In the genomic region with DNA sequence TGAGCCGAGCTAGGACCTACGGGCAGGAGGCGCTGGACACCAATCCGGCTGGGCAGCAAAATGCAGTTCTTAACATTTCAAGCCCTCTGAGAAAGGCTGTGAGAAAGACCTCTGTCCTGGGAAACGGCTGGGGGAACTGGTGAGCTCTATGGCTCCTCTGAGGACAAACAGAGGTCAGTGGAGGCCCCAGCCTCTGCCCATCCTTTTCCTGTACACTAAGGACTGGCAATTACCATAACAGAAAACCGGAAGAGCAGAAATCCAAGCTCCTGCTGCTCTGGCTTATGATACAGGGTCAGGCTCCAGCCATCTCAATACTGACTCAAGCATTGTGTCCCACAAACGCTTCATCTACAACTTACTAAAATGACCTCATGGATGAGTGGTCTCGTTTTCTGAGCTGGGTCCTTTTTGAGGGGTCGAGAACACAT, we compare ENCODE assay signal across 11 cellular contexts. TPM values are rescaled to one million over a fixed set of nuclear protein-coding genes. Genes with fewer than 3 reads are reported as not detected.
DNase-seq lines count a peak whose midpoint lies in the region; ATAC-seq, FAIRE-seq and TF ChIP-seq lines count a peak whose summit lies in the region.
"Had no signal": no experiment of that assay in that cellular context is flagged by ENCODE, and none has a peak within 500 bp of the region (broad histone marks: within the 10 kb centered on the region; RNA-seq: fewer than 3 reads in every experiment).

No MANE protein-coding gene starts in this region.

- ATAC-seq in HCT116 (no peak), WTC11 (no peak)
- ATAC-seq: left lobe of liver had no signal

- H3K9me3 Mint-ChIP-seq in WTC11, result no peaks in the 10 kb centered on the region

- H2BK120ac ChIP-seq in mesendoderm (ENCODE audit: low read depth, low read length), result peak overlapping the region; percentile 86

- H3K27ac ChIP-seq in C4-2B, result peak overlapping the region; percentile 22
- no peak overlapping the region for H3K27ac ChIP-seq in HCT116 (ENCODE audit: low read depth, low read length)
- H3K27ac ChIP-seq in mesendoderm (ENCODE audit: low read depth, low read length), result peak overlapping the region; percentile 80
- H3K27ac ChIP-seq: sigmoid colon had no signal

- no peaks in the 10 kb centered on the region for H3K9me2 ChIP-seq in HCT116 (ENCODE audit: insufficient read depth)

- intact Hi-C loops in HCT116 (cut with micrococcal nuclease), result no loop called here

- POLR2A ChIA-PET in HCT116 (lab: Charles Lee) (no interaction called here), WTC11 (lab: Charles Lee) (no interaction called here)

- H3K4me3 ChIP-seq in HCT116 (replicated peaks in 1 of 2; ENCODE audit: low read depth in 1 of 2, low read length in 2 of 2), result no peak overlapping the region
- no peak overlapping the region for H3K4me3 ChIP-seq in mesendoderm (ENCODE audit: low read length)
- H3K4me3 ChIP-seq: sigmoid colon had no signal

- H4K5ac ChIP-seq in mesendoderm (ENCODE audit: low read length), result no peak overlapping the region

- no peak overlapping the region for H3K23ac ChIP-seq in mesendoderm (ENCODE audit: low read length)

- no peaks in the 10 kb centered on the region for H3K27me3 Mint-ChIP-seq in WTC11 (ENCODE audit: low read depth)

- peak overlapping the region; percentile 100 for H3K27ac Mint-ChIP-seq in WTC11

- CTCF ChIA-PET in HCT116 (lab: Charles Lee) (no interaction called here), WTC11 (lab: Charles Lee) (interaction anchor here (0.7 to 3.5 kb wide), 7 partner anchors 15 to 141 kb away, joined by 3 to 22 read pairs (median 4); no protein-coding TSS in a partner anchor)

- H3K79me1 ChIP-seq in mesendoderm (ENCODE audit: low read length), result no peaks in the 10 kb centered on the region

- WGBS in mesendoderm (ENCODE audit: extremely low coverage, insufficient coverage, low lambda C conversion rate), result no CpG with 5 or more reads among the region's 9 CpGs

- no peak for FAIRE-seq in GM12892 (lab: Jason Lieb, UNC)

- H2BK5ac ChIP-seq in mesendoderm (ENCODE audit: low read length), result no peak overlapping the region

- peak overlapping the region; percentile 88 for H3K4me3 Mint-ChIP-seq in WTC11

- no peaks in the 10 kb centered on the region for H4K20me1 ChIP-seq in HCT116 (ENCODE audit: insufficient read depth)

- TF ChIP-seq POLR2A in HCT116 (IDR thresholded peaks at IDR 0.05; ENCODE audit: borderline replicate concordance, extremely low read depth, insufficient read depth, insufficient read length), result no peak
- no peak for TF ChIP-seq POLR2A in GM12892 (IDR thresholded peaks at IDR 0.05; ENCODE audit: low read depth, low read length)

- H3K9ac ChIP-seq in HCT116 (ENCODE audit: low read length), result no peak overlapping the region
- peak overlapping the region; percentile 81 for H3K9ac ChIP-seq in mesendoderm (ENCODE audit: low read length)

- no peaks in the 10 kb centered on the region for H3K9me3 ChIP-seq in HCT116 (ENCODE audit: control insufficient read depth in 1 of 2, insufficient read depth in 1 of 2, low read depth in 1 of 2, low read length in 2 of 2)
- H3K9me3 ChIP-seq: sigmoid colon had no signal

- peaks cover 52% of the 10 kb centered on the region for H3K4me1 Mint-ChIP-seq in WTC11

- H2AFZ ChIP-seq in HCT116 (ENCODE audit: low read depth, low read length, poor library complexity, severe bottlenecking), result no peak overlapping the region

- DNase-seq in HCT116 (ENCODE audit: low read depth, low spot score) (no peak), WTC11 (ENCODE audit: low spot score) (no peak), mesendoderm (no peak), Kasumi-1 (lab: John Stamatoyannopoulos, UW) (no peak), dedifferentiated amniotic fluid mesenchymal stem cell (ENCODE audit: extremely low spot score) (no peak), GM12892 (ENCODE audit: insufficient read length) (no peak)
- no peak for DNase-seq in activated CD8-positive, alpha-beta memory T cell treated with anti-CD3 and anti-CD28 coated beads, Interleukin-2, amount 50 U/mL, for 48 hours
- DNase-seq: activated CD8-positive, alpha-beta memory T cell treated with anti-CD3 and anti-CD28 coated beads, Interleukin-2, amount 50 U/mL, for 4 hours; sigmoid colon had no signal

- TF ChIP-seq RAD21 in HCT116 (IDR thresholded peaks at IDR 0.05; ENCODE audit: low read depth), result no peak

- H3K79me2 ChIP-seq in HCT116 (ENCODE audit: insufficient read depth, low read length), result no peaks in the 10 kb centered on the region
- peaks cover 4% of the 10 kb centered on the region for H3K79me2 ChIP-seq in mesendoderm (ENCODE audit: control insufficient read depth, insufficient read depth, low read length)

- TSS peak; percentile 55 for BruUV-seq in HCT116 (replicated peaks; lab: Mats Ljungman, UMichigan)

- RAD21 ChIA-PET in HCT116 (lab: Charles Lee; ENCODE audit: low non-redundant PET in 1 of 2, low total read pairs in 2 of 2, uncharacterized antibody in 2 of 2, unreplicated experiment in 2 of 2), result no interaction called here

- H3K4me1 ChIP-seq in HCT116 (ENCODE audit: control insufficient read depth in 1 of 2, insufficient read depth in 2 of 2, low read length in 2 of 2) (peaks cover 0 to 3% of the 10 kb centered on the region in 2 experiments; a peak in 1 of 4 replicates), mesendoderm (ENCODE audit: control insufficient read depth, low read depth, low read length) (peaks cover 4% of the 10 kb centered on the region)

- no peaks in the 10 kb centered on the region for H3K27me3 ChIP-seq in HCT116 (ENCODE audit: insufficient read depth, low read length)
- H3K27me3 ChIP-seq in mesendoderm (ENCODE audit: insufficient read depth, low read length, poor library complexity), result no peaks in the 10 kb centered on the region

- H3K4ac ChIP-seq in mesendoderm (ENCODE audit: low read depth, low read length), result peak overlapping the region; percentile 62

- H3K36me3 ChIP-seq in HCT116 (ENCODE audit: control insufficient read depth in 1 of 2, insufficient read depth in 2 of 2, low read length in 2 of 2), result peaks cover 0 to 11% of the 10 kb centered on the region in 2 experiments; a peak in 2 of 4 replicates
- no peaks in the 10 kb centered on the region for H3K36me3 ChIP-seq in mesendoderm (ENCODE audit: control insufficient read depth, insufficient read depth, low read length)
- H3K36me3 ChIP-seq: sigmoid colon had no signal

- H3K4me2 ChIP-seq in HCT116 (ENCODE audit: low read length) (no peak overlapping the region), mesendoderm (ENCODE audit: low read length) (peak overlapping the region; percentile 55)

- no peak overlapping the region for H2BK15ac ChIP-seq in mesendoderm (replicated peaks; ENCODE audit: low read depth)

- TF ChIP-seq CTCF in C4-2B (conservative IDR thresholded peaks at IDR 0.05) (no peak), HCT116 (IDR thresholded peaks at IDR 0.05 in 2 of 3, conservative IDR thresholded peaks at IDR 0.05 in 1 of 3; ENCODE audit: borderline replicate concordance in 1 of 3, insufficient read depth in 1 of 3, low read depth in 2 of 3, low read length in 2 of 3) (no peak), WTC11 (IDR thresholded peaks at IDR 0.05) (no peak)

- peak overlapping the region; percentile 69 for H3K56ac ChIP-seq in mesendoderm (ENCODE audit: low read length)

- H3K18ac ChIP-seq in mesendoderm (ENCODE audit: low read length), result peak overlapping the region; percentile 11

- peaks cover 42% of the 10 kb centered on the region for H3K36me3 Mint-ChIP-seq in WTC11

- no peak overlapping the region for H4K8ac ChIP-seq in mesendoderm (ENCODE audit: low read depth, low read length)

- no peak overlapping the region for H2AK5ac ChIP-seq in mesendoderm (ENCODE audit: low read length)

TF ChIP-seq in HCT116, 20 proteins besides CTCF, POLR2A, EP300 and RAD21 (continues in another document):
- TF ChIP-seq, protein P1, sequence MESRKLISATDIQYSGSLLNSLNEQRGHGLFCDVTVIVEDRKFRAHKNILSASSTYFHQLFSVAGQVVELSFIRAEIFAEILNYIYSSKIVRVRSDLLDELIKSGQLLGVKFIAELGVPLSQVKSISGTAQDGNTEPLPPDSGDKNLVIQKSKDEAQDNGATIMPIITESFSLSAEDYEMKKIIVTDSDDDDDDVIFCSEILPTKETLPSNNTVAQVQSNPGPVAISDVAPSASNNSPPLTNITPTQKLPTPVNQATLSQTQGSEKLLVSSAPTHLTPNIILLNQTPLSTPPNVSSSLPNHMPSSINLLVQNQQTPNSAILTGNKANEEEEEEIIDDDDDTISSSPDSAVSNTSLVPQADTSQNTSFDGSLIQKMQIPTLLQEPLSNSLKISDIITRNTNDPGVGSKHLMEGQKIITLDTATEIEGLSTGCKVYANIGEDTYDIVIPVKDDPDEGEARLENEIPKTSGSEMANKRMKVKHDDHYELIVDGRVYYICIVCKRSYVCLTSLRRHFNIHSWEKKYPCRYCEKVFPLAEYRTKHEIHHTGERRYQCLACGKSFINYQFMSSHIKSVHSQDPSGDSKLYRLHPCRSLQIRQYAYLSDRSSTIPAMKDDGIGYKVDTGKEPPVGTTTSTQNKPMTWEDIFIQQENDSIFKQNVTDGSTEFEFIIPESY (IDR thresholded peaks at IDR 0.05; ENCODE audit: extremely low read depth, insufficient replicate concordance, low read length), result no peak
- TF ChIP-seq YY1 (IDR thresholded peaks at IDR 0.05; ENCODE audit: extremely low read depth, insufficient replicate concordance, low read depth, low read length), result no peak
- no peak for TF ChIP-seq FOSL1 (IDR thresholded peaks at IDR 0.05; ENCODE audit: low read depth)

TF ChIP-seq in WTC11, 78 proteins besides CTCF, POLR2A, EP300 and RAD21:
- TF ChIP-seq HMGA2 (CRISPR knock-in tag; IDR thresholded peaks at IDR 0.05), result no peak

RNA-seq across cellular contexts. Expression of a gene that starts 2.2 kb away (rescaled TPM):
- total RNA-seq in HCT116 (2021; ENCODE audit: unreplicated experiment) (24.8 TPM), WTC11 (2021) (78.8 to 91.9 TPM (median 85.6 TPM) in 3 replicates)
- 16.2 and 21.3 TPM in 2 replicates for polyA plus RNA-seq in HCT116 (2012)
- polyA plus RNA-seq in mesendoderm (2013, experiment 1 of 2), result 42.7 TPM
- 43.2 TPM for polyA plus RNA-seq in mesendoderm (2013, experiment 2 of 2)
- polyA plus RNA-seq in GM12892 (2012; ENCODE audit: missing spikeins), result not detected
- total RNA-seq: sigmoid colon had no signal
